In genomic region chrX:15737957-15738685, GRCh38 we compare ENCODE assay signal across 8 cellular contexts.
DNase-seq lines count a peak whose midpoint lies in the region; ATAC-seq and TF ChIP-seq lines count a peak whose summit lies in the region.

TSS of gene CA5B (plus strand) at chrX:15738270. CDS start at chrX:15750024, 11,754 bp downstream.

- peak; percentile 77 for DNase-seq in GM12864 (ENCODE audit: low read depth)
- peak; percentile 75 for DNase-seq in NCI-H1105 treated with DMSO at 0.1 percent for 48 hours (lab: John Stamatoyannopoulos, UW)
- DNase-seq in cerebellar cortex (ENCODE audit: low spot score) = peak; percentile 38
- DNase-seq in islet precursor cell = peak; percentile 100
- peak; percentile 88 to 99 for DNase-seq in stimulated activated CD4-positive, alpha-beta T cell treated with anti-CD3 and anti-CD28 coated beads, Interleukin-15, amount 100 ng/mL, for 48 hours (ENCODE audit: low read depth in 2 of 2)
- no peak for DNase-seq in cortex of kidney (lab: John Stamatoyannopoulos, UW)

- peak; percentile 93 for ATAC-seq in HG02610 (IDR thresholded peaks at IDR 0.05; ENCODE audit: unreplicated experiment)
- peak; percentile 94 to 96 for ATAC-seq in activated CD4-positive, CD25-positive, alpha-beta regulatory T cell treated with anti-CD3 and anti-CD28 coated beads, Interleukin-2, amount 50 U/mL, for 24 hours

- TF ChIP-seq CTCF in GM12864 (IDR thresholded peaks at IDR 0.05; ENCODE audit: low read depth, low read length, missing control alignments) = no peak

- H3K4me3 ChIP-seq in GM12864 (ENCODE audit: low read depth, low read length) = peak within 1 kb of the TSS; percentile 44
